In the genomic region with DNA sequence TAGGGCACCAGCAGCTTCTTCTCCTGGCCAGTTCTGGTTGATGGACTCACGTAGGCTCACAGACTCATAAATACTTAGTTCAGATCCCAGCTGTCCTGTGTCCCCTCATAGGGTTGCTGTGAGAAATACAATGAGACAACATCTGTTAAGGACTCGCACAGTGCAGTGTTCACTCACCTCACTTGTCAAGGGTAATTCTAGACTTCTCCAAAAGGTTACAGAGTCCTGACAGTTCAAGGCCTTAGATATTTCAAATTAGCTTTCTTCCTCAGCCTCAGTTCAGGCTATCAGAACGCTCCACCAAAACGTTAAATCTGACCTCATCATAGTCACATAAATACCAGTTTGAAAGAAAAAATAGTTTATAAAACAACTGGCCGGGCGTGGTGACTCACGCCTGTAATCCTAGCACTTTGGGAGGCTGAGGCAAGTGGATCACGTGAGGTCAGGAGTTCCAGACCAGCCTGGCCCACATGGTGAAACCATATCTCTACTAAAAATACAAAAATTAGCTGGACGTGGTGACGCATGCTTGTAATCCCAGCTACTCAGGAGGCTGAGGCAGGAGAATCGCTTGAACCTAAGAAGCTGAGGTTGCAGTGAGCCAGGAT, we compare ENCODE assay signal across 16 cellular contexts.
DNase-seq lines count a peak whose midpoint lies in the region; ATAC-seq, FAIRE-seq and TF ChIP-seq lines count a peak whose summit lies in the region.
"Had no signal": no experiment of that assay in that cellular context is flagged by ENCODE, and none has a peak within 500 bp of the region (broad histone marks: within the 10 kb centered on the region; RNA-seq: fewer than 3 reads in every experiment).

No MANE protein-coding gene starts in this region.

- no peak overlapping the region for H2AFZ ChIP-seq in HepG2 (ENCODE audit: low read length)

- H3K27me3 Mint-ChIP-seq in activated CD8-positive, alpha-beta T cell treated with anti-CD3 and anti-CD28 coated beads for 36 hours: no peaks in the 10 kb centered on the region

- DNase-seq in AG04450 (ENCODE audit: low read depth, low spot score): peak; percentile 57
- peak; percentile 65 for DNase-seq in ELR (ENCODE audit: low read depth)
- DNase-seq in activated CD8-positive, alpha-beta T cell treated with anti-CD3 and anti-CD28 coated beads for 36 hours: no peak
- no peak for DNase-seq in HepG2 (ENCODE audit: low spot score)
- no peak for DNase-seq in stimulated activated CD4-positive, alpha-beta T cell treated with anti-CD3 and anti-CD28 coated beads, Interleukin-2, amount 100 ng/mL, for 24 hours
- DNase-seq in Right ventricle myocardium inferior (ENCODE audit: missing footprints): no peak
- DNase-seq: esophagus squamous epithelium, hypothalamus, left cardiac atrium, NCI-H2081 treated with DMSO at 0.1 percent for 48 hours, NCI-H748 treated with DMSO at 0.1 percent for 48 hours, thyroid gland had no signal

- FAIRE-seq in HepG2 (lab: Jason Lieb, UNC): no peak

- 33% methylated on average over 10 of the region's 11 CpGs for WGBS in HepG2 (ENCODE audit: low lambda C conversion rate)

- no peak overlapping the region for H3K9ac ChIP-seq in HepG2 (ENCODE audit: insufficient read depth, low read depth, low read length)

- intact Hi-C loops in activated CD8-positive, alpha-beta T cell treated with anti-CD3 and anti-CD28 coated beads for 36 hours (cut with micrococcal nuclease): no loop called here
- intact Hi-C loops in HepG2 (cut with micrococcal nuclease; ENCODE audit: unreplicated experiment) (no loop called here), Right ventricle myocardium inferior (cut with DNase I) (no loop called here)

- H3K4me3 Mint-ChIP-seq in activated CD8-positive, alpha-beta T cell treated with anti-CD3 and anti-CD28 coated beads for 36 hours: no peak overlapping the region

- H3K4me1 ChIP-seq in HepG2 (ENCODE audit: insufficient read depth, low read length): no peaks in the 10 kb centered on the region
- H3K4me1 ChIP-seq: ascending aorta, esophagus squamous epithelium, thyroid gland had no signal

- H3K4me1 Mint-ChIP-seq in activated CD8-positive, alpha-beta T cell treated with anti-CD3 and anti-CD28 coated beads for 36 hours (ENCODE audit: low read depth): peaks cover 30% of the 10 kb centered on the region

- TF ChIP-seq POLR2A in HepG2 (IDR thresholded peaks at IDR 0.05; ENCODE audit: insufficient read depth in 1 of 2, low read depth in 2 of 2, low read length in 2 of 2): no peak

- POLR2A ChIA-PET in AG04450 (lab: Yijun Ruan, JAX) (interaction anchor here (0.7 to 1.6 kb wide), 3 partner anchors 10 to 45 kb away, joined by 3 to 14 read pairs (median 4); no protein-coding TSS in a partner anchor), HepG2 (lab: Yijun Ruan, JAX) (no interaction called here)
- POLR2A ChIA-PET in activated CD8-positive, alpha-beta T cell treated with anti-CD3 and anti-CD28 coated beads for 36 hours (lab: Charles Lee): interaction anchor here (0.8 to 1.3 kb wide), 3 partner anchors 10 to 15 kb away, joined by 3 to 4 read pairs (median 3); no protein-coding TSS in a partner anchor

- H3K27ac ChIP-seq in AG04450 (ENCODE audit: low read depth, low read length) (peak overlapping the region; percentile 39), HepG2 (ENCODE audit: extremely low read length, insufficient read depth, low read length) (no peak overlapping the region)
- H3K27ac ChIP-seq: ascending aorta, RWPE1, thyroid gland had no signal

- no peaks in the 10 kb centered on the region for H3K79me2 ChIP-seq in HepG2 (ENCODE audit: insufficient read depth, low read length)

- H3K27me3 ChIP-seq in AG04450 (ENCODE audit: control insufficient read depth, insufficient read depth, low read length): no peaks in the 10 kb centered on the region
- peaks cover 0 to 1% of the 10 kb centered on the region in 2 experiments; a peak in 1 of 5 replicates for H3K27me3 ChIP-seq in HepG2 (ENCODE audit: control insufficient read depth in 1 of 2, insufficient read depth in 2 of 2, low read length in 2 of 2)
- H3K27me3 ChIP-seq: ascending aorta, esophagus squamous epithelium, thyroid gland had no signal

- no peaks in the 10 kb centered on the region for H3K9me3 Mint-ChIP-seq in activated CD8-positive, alpha-beta T cell treated with anti-CD3 and anti-CD28 coated beads for 36 hours

- H3K4me3 ChIP-seq in AG04450 (ENCODE audit: low read depth, low read length) (no peak overlapping the region), HepG2 (replicated peaks in 1 of 3; ENCODE audit: insufficient read depth in 1 of 3, low read depth in 2 of 3, low read length in 3 of 3) (no peak overlapping the region)
- H3K4me3 ChIP-seq: ascending aorta, esophagus squamous epithelium, thyroid gland had no signal

- CTCF ChIA-PET in AG04450 (lab: Charles Lee): interaction anchor here (1.1 to 1.2 kb wide), 2 partner anchors 10 to 72 kb away, joined by 4 read pairs; no protein-coding TSS in a partner anchor
- CTCF ChIA-PET in activated CD8-positive, alpha-beta T cell treated with anti-CD3 and anti-CD28 coated beads for 36 hours (lab: Charles Lee): interaction anchor here (1.6 kb wide), 1 partner anchor 11 kb away, joined by 8 read pairs; no protein-coding TSS in a partner anchor
- CTCF ChIA-PET in HepG2 (lab: Yijun Ruan, JAX; ENCODE audit: low intra/inter-chr PET ratio, low total read pairs): no interaction called here

- TF ChIP-seq RAD21 in HepG2 (CRISPR knock-in tag; IDR thresholded peaks at IDR 0.05): no peak

- H3K36me3 Mint-ChIP-seq in activated CD8-positive, alpha-beta T cell treated with anti-CD3 and anti-CD28 coated beads for 36 hours (ENCODE audit: low read depth): no peaks in the 10 kb centered on the region

- TF ChIP-seq EP300 in HepG2 (IDR thresholded peaks at IDR 0.05; ENCODE audit: low read depth in 2 of 2, low read length in 2 of 2): no peak
- no peak for TF ChIP-seq EP300 in HepG2 (CRISPR knock-in tag; IDR thresholded peaks at IDR 0.05; ENCODE audit: borderline replicate concordance)

- no peak for TF ChIP-seq CTCF in AG04450 (IDR thresholded peaks at IDR 0.05; ENCODE audit: low read depth, low read length)
- TF ChIP-seq CTCF in activated CD8-positive, alpha-beta T cell treated with anti-CD3 and anti-CD28 coated beads for 36 hours (IDR thresholded peaks at IDR 0.05): no peak
- TF ChIP-seq CTCF in HepG2 (CRISPR knock-in tag; IDR thresholded peaks at IDR 0.05): no peak

- H3K36me3 ChIP-seq in HepG2 (replicated peaks in 1 of 2; ENCODE audit: control insufficient read depth in 1 of 2, insufficient read depth in 2 of 2, low read length in 2 of 2): no peaks in the 10 kb centered on the region
- H3K36me3 ChIP-seq: ascending aorta, esophagus squamous epithelium, thyroid gland had no signal

- in situ Hi-C loops in HepG2 (cut with HindIII; ENCODE audit: extremely low pct_ligation_motif_present, low pct_unique_long_range_greater_than_20kb): no loop called here

- H4K20me1 ChIP-seq in HepG2 (ENCODE audit: insufficient read depth, low read length): no peaks in the 10 kb centered on the region

- no TSS peak for BruUV-seq in HepG2 (replicated peaks; lab: Mats Ljungman, UMichigan)

- H3K4me2 ChIP-seq in HepG2 (ENCODE audit: low read depth, low read length): no peak overlapping the region

- no peak overlapping the region for H3K27ac Mint-ChIP-seq in activated CD8-positive, alpha-beta T cell treated with anti-CD3 and anti-CD28 coated beads for 36 hours

- ATAC-seq in activated CD8-positive, alpha-beta T cell treated with anti-CD3 and anti-CD28 coated beads for 36 hours: peak; percentile 54
- ATAC-seq in HepG2: no peak
- ATAC-seq in GM19324 (IDR thresholded peaks at IDR 0.05; ENCODE audit: low FRiP score, unreplicated experiment): no peak
- ATAC-seq in GM19395 (IDR thresholded peaks at IDR 0.05; ENCODE audit: unreplicated experiment): no peak
- no peak for ATAC-seq in Right ventricle myocardium inferior
- ATAC-seq: left cardiac atrium had no signal

- H3K9me3 ChIP-seq in AG04450 (ENCODE audit: control insufficient read depth, insufficient read depth, low read length) (no peaks in the 10 kb centered on the region), HepG2 (ENCODE audit: low read length) (no peaks in the 10 kb centered on the region)
- H3K9me3 ChIP-seq: ascending aorta, esophagus squamous epithelium, thyroid gland had no signal

TF ChIP-seq in HepG2, 621 proteins besides CTCF, POLR2A, EP300 and RAD21:
- TF ChIP-seq RFX3 (CRISPR knock-in tag; IDR thresholded peaks at IDR 0.05) (no peak), CREB1 (IDR thresholded peaks at IDR 0.05) (peak; percentile 28; the same call in 1 of the 2 replicates), CREB1 (CRISPR knock-in tag; IDR thresholded peaks at IDR 0.05) (no peak)
TF ChIP-seq in HepG2: peak in this region for 1.

Comparison
In these comparisons a context has a peak if more than half of its experiments do, and no peak if none do; other contexts are left out.
1. DNase-seq: peak in AG04450 (single experiment) and ELR (single experiment); none in activated CD8-positive, alpha-beta T cell treated with anti-CD3 and anti-CD28 coated beads for 36 hours (single experiment), HepG2 (single experiment), stimulated activated CD4-positive, alpha-beta T cell treated with anti-CD3 and anti-CD28 coated beads, Interleukin-2, amount 100 ng/mL, for 24 hours (0 of 2) and Right ventricle myocardium inferior (single experiment).